Comparison of ENCODE assay signal across 23 cellular contexts in genomic region chr10:46226900-46227558, GRCh38. TPM values are rescaled to one million over a fixed set of nuclear protein-coding genes. Genes with fewer than 3 reads are reported as not detected.
DNase-seq lines count a peak whose midpoint lies in the region; ATAC-seq and TF ChIP-seq lines count a peak whose summit lies in the region.
"Had no signal": no experiment of that assay in that cellular context is flagged by ENCODE, and none has a peak within 500 bp of the region (broad histone marks: within the 10 kb centered on the region; RNA-seq: fewer than 3 reads in every experiment).

No MANE protein-coding gene starts in this region.

- no peak overlapping the region for H3K4me3 Mint-ChIP-seq in activated CD8-positive, alpha-beta memory T cell treated with anti-CD3 and anti-CD28 coated beads, Interleukin-2, amount 10 ng/mL, durations not matched to agents 7 days and 5 days
- no peak overlapping the region for H3K4me3 Mint-ChIP-seq in type B pancreatic cell
- H3K4me3 Mint-ChIP-seq: central memory CD8-positive, alpha-beta T cell; HFFc6; naive thymus-derived CD4-positive, alpha-beta T cell had no signal

- H3K4me1 Mint-ChIP-seq in activated CD8-positive, alpha-beta memory T cell treated with anti-CD3 and anti-CD28 coated beads, Interleukin-2, amount 10 ng/mL, durations not matched to agents 7 days and 5 days: peaks cover 4% of the 10 kb centered on the region
- H3K4me1 Mint-ChIP-seq in type B pancreatic cell (ENCODE audit: unreplicated experiment): peaks cover 6% of the 10 kb centered on the region

- no peak overlapping the region for H3K27ac ChIP-seq in esophagus muscularis mucosa (replicated peaks in 1 of 4)
- H3K27ac ChIP-seq: esophagus squamous epithelium, pancreas, upper lobe of left lung, WERI-Rb-1 had no signal

- WGBS in esophagus muscularis mucosa: 72% methylated on average over 6 of the region's 7 CpGs

- H3K9me3 ChIP-seq in esophagus muscularis mucosa: no peaks in the 10 kb centered on the region
- H3K9me3 ChIP-seq: esophagus squamous epithelium, pancreas, upper lobe of left lung had no signal

- peak; percentile 10 for DNase-seq in left ventricle myocardium superior
- no peak for DNase-seq in Right ventricle myocardium inferior (ENCODE audit: missing footprints)
- peak; percentile 34 for DNase-seq in activated CD8-positive, alpha-beta memory T cell treated with anti-CD3 and anti-CD28 coated beads, Interleukin-2, amount 10 ng/mL, durations not matched to agents 7 days and 5 days
- DNase-seq in esophagus muscularis mucosa (ENCODE audit: extremely low spot score): peak; percentile 88
- DNase-seq in type B pancreatic cell (ENCODE audit: extremely low spot score, unreplicated experiment): peak; percentile 60
- no peak for DNase-seq in NCI-H128 (lab: John Stamatoyannopoulos, UW; ENCODE audit: unreplicated experiment)
- DNase-seq: EL; esophagus squamous epithelium; HFFc6; kidney glomerular epithelial cell; mesendoderm; NCI-H1105; NCI-H510A; NK-92 treated with Interleukin-12 subunit alpha and Interleukin-12 subunit beta, amount 100 ng/mL, for 24 hours; stimulated activated CD4-positive, alpha-beta T cell treated with anti-CD3 and anti-CD28 coated beads, Interleukin-1b, Interleukin-23, amount 100 ng/mL, for 48 hours; stimulated activated naive CD8-positive, alpha-beta T cell treated with anti-CD3 and anti-CD28 coated beads, Interleukin-15, Interleukin-2, amounts not matched to agents 100 U/mL and 50 U/mL, for 24 hours; T-helper 2 cell; WERI-Rb-1 had no signal

- intact Hi-C loops in left ventricle myocardium superior (cut with micrococcal nuclease) (no loop called here), Right ventricle myocardium inferior (cut with DNase I) (no loop called here), esophagus muscularis mucosa (cut with DNase I) (no loop called here)

- H3K27me3 ChIP-seq in esophagus muscularis mucosa: peaks cover 0 to 10% (median 0%) of the 10 kb centered on the region in 4 donors
- H3K27me3 ChIP-seq: pancreas, upper lobe of left lung had no signal

- no peak for TF ChIP-seq CTCF in esophagus muscularis mucosa (IDR thresholded peaks at IDR 0.05)
- no peak for TF ChIP-seq CTCF in type B pancreatic cell (conservative IDR thresholded peaks at IDR 0.05)

- TF ChIP-seq EP300 in esophagus muscularis mucosa (IDR thresholded peaks at IDR 0.05): no peak

- peaks cover 0 to 5% (median 0%) of the 10 kb centered on the region in 4 donors for H3K4me1 ChIP-seq in esophagus muscularis mucosa
- H3K4me1 ChIP-seq: pancreas had no signal

- H3K9me3 Mint-ChIP-seq in activated CD8-positive, alpha-beta memory T cell treated with anti-CD3 and anti-CD28 coated beads, Interleukin-2, amount 10 ng/mL, durations not matched to agents 7 days and 5 days (ENCODE audit: low read depth): no peaks in the 10 kb centered on the region
- H3K9me3 Mint-ChIP-seq in type B pancreatic cell: no peaks in the 10 kb centered on the region
- H3K9me3 Mint-ChIP-seq: central memory CD8-positive, alpha-beta T cell had no signal

- no peaks in the 10 kb centered on the region for H3K36me3 ChIP-seq in esophagus muscularis mucosa
- H3K36me3 ChIP-seq: esophagus squamous epithelium, pancreas, upper lobe of left lung, WERI-Rb-1 had no signal

- TF ChIP-seq POLR2A in esophagus muscularis mucosa (IDR thresholded peaks at IDR 0.05; ENCODE audit: low read depth): no peak

- H3K4me3 ChIP-seq in esophagus muscularis mucosa: no peak overlapping the region
- H3K4me3 ChIP-seq: esophagus squamous epithelium, pancreas, upper lobe of left lung had no signal

- CTCF ChIA-PET in activated CD8-positive, alpha-beta memory T cell treated with anti-CD3 and anti-CD28 coated beads, Interleukin-2, amount 10 ng/mL, durations not matched to agents 7 days and 5 days (lab: Charles Lee): interaction anchor here (1.3 to 1.4 kb wide), 2 partner anchors 30 to 98 kb away, joined by 3 read pairs; no protein-coding TSS in a partner anchor

- H3K27me3 Mint-ChIP-seq in activated CD8-positive, alpha-beta memory T cell treated with anti-CD3 and anti-CD28 coated beads, Interleukin-2, amount 10 ng/mL, durations not matched to agents 7 days and 5 days: no peaks in the 10 kb centered on the region
- peaks cover 5% of the 10 kb centered on the region for H3K27me3 Mint-ChIP-seq in type B pancreatic cell
- H3K27me3 Mint-ChIP-seq: central memory CD8-positive, alpha-beta T cell; naive thymus-derived CD4-positive, alpha-beta T cell had no signal

- no peak for ATAC-seq in left ventricle myocardium superior
- ATAC-seq in Right ventricle myocardium inferior: no peak
- no peak for ATAC-seq in activated CD8-positive, alpha-beta memory T cell treated with anti-CD3 and anti-CD28 coated beads, Interleukin-2, amount 10 ng/mL, durations not matched to agents 7 days and 5 days
- ATAC-seq in HG02840 (IDR thresholded peaks at IDR 0.05; ENCODE audit: low FRiP score, unreplicated experiment): no peak
- ATAC-seq: naive thymus-derived CD4-positive, alpha-beta T cell; pancreas; stimulated activated naive CD8-positive, alpha-beta T cell treated with anti-CD3 and anti-CD28 coated beads, Interleukin-15, Interleukin-2, amounts not matched to agents 100 U/mL and 50 U/mL, for 24 hours had no signal

- H3K36me3 Mint-ChIP-seq in activated CD8-positive, alpha-beta memory T cell treated with anti-CD3 and anti-CD28 coated beads, Interleukin-2, amount 10 ng/mL, durations not matched to agents 7 days and 5 days: peaks cover 9% of the 10 kb centered on the region
- no peaks in the 10 kb centered on the region for H3K36me3 Mint-ChIP-seq in type B pancreatic cell

- H3K27ac Mint-ChIP-seq in activated CD8-positive, alpha-beta memory T cell treated with anti-CD3 and anti-CD28 coated beads, Interleukin-2, amount 10 ng/mL, durations not matched to agents 7 days and 5 days: no peak overlapping the region
- no peak overlapping the region for H3K27ac Mint-ChIP-seq in type B pancreatic cell
- H3K27ac Mint-ChIP-seq: HFFc6 had no signal

RNA-seq across cellular contexts. Expression of gene ANTXRL, which starts 59.8 kb away (rescaled TPM):
- total RNA-seq in left ventricle myocardium superior: not detected
- not detected for total RNA-seq in Right ventricle myocardium inferior
- not detected for total RNA-seq in activated CD8-positive, alpha-beta memory T cell treated with anti-CD3 and anti-CD28 coated beads, Interleukin-2, amount 10 ng/mL, durations not matched to agents 7 days and 5 days
- total RNA-seq in esophagus muscularis mucosa: not detected
- total RNA-seq in type B pancreatic cell (ENCODE audit: low replicate concordance): not detected in 2 replicates
- total RNA-seq: esophagus squamous epithelium, HFFc6, pancreas, upper lobe of left lung had no signal

Comparison
In these comparisons a context has a peak if more than half of its experiments do, and no peak if none do; other contexts are left out.
1. DNase-seq: peak in left ventricle myocardium superior (single experiment), activated CD8-positive, alpha-beta memory T cell treated with anti-CD3 and anti-CD28 coated beads, Interleukin-2, amount 10 ng/mL, durations not matched to agents 7 days and 5 days (single experiment), esophagus muscularis mucosa (single experiment) and type B pancreatic cell (single experiment); none in Right ventricle myocardium inferior (single experiment) and NCI-H128 (single experiment).